Comparison of ENCODE assay signal across 23 cellular contexts in the genomic region with DNA sequence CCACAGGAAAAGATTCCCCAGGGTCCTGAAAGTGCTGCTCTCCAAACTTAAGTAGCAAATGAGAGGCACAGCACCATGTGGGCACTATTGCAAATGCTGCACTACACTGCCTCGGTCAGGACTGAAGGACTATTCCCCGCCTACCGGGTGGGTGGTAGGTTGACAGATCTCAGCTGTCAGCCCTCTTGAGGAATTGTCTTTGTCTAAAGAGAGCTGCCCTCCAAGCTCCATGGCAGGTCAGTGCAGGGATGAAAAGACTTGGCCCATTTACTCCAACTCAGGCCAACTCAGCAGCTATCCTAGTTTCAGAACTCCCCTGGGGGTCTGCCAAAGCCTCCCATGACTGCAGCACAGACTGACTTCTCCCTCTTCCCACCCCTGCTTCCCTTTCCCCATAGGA. TPM values are rescaled to one million over a fixed set of nuclear protein-coding genes. Genes with fewer than 3 reads are reported as not detected.
"Had no signal": no experiment of that assay in that cellular context is flagged by ENCODE, and none has a peak within 500 bp of the region (broad histone marks: within the 10 kb centered on the region; RNA-seq: fewer than 3 reads in every experiment).

No MANE protein-coding gene starts in this region.

- H3K27me3 ChIP-seq: ascending aorta, breast epithelium, heart left ventricle, pancreas, testis, upper lobe of left lung had no signal

- DNase-seq: activated CD4-positive, alpha-beta T cell treated with anti-CD3 and anti-CD28 coated beads for 36 hours; activated CD4-positive, alpha-beta T cell treated with anti-CD3 and anti-CD28 coated beads, Interleukin-2, amount 50 U/mL, for 48 hours; activated gamma-delta T cell; cortex of kidney; erythroblast; foreskin melanocyte; heart left ventricle; mesenchymal stem cell; naive thymus-derived CD8-positive, alpha-beta T cell; pancreas; stimulated activated CD4-positive, alpha-beta T cell treated with anti-CD3 and anti-CD28 coated beads, Interleukin-4, amount 100 ng/mL, for 24 hours; testis; upper lobe of left lung had no signal

- ATAC-seq: activated CD4-positive, alpha-beta T cell treated with anti-CD3 and anti-CD28 coated beads for 36 hours; heart left ventricle; naive thymus-derived CD8-positive, alpha-beta T cell; pancreas; sciatic nerve; stimulated activated effector memory CD8-positive, alpha-beta T cell treated with anti-CD3 and anti-CD28 coated beads, Interleukin-12 subunit alpha, Interleukin-12 subunit beta, amount 100 ng/mL, for 72 hours had no signal

- FAIRE-seq: endometrium, pancreas had no signal

- H3K4me3 ChIP-seq: ascending aorta, breast epithelium, heart left ventricle, pancreas, testis, upper lobe of left lung had no signal

- H3K36me3 ChIP-seq: ascending aorta, breast epithelium, heart left ventricle, neutrophil, pancreas, upper lobe of left lung had no signal

- H3K27ac ChIP-seq: ascending aorta, breast epithelium, heart left ventricle, neutrophil, pancreas, testis, upper lobe of left lung had no signal

- H3K9me3 ChIP-seq: ascending aorta, breast epithelium, heart left ventricle, neutrophil, pancreas, testis, upper lobe of left lung had no signal

RNA-seq across cellular contexts. Expression of gene PDZD9, which starts 3.4 kb away (rescaled TPM):
- total RNA-seq: activated CD4-positive, alpha-beta T cell treated with anti-CD3 and anti-CD28 coated beads for 36 hours; ascending aorta; breast epithelium; heart left ventricle; liver; mucosa of gallbladder; naive thymus-derived CD8-positive, alpha-beta T cell; pancreas; sciatic nerve; T-helper 2 cell treated with Interferon-gamma antibody and Interleukin-4, amounts not matched to agents 100 ng/mL and 5 ng/mL, for 36 hours; upper lobe of left lung had no signal
- polyA plus RNA-seq: adipose tissue, heart left ventricle, liver, pancreas had no signal
